1 cellular context compared by ENCODE assay signal in genomic region chr22:31970490-31971444, GRCh38.
TF ChIP-seq lines count a peak whose summit lies in the region.

No MANE protein-coding gene starts in this region.

TF ChIP-seq in GM23338, 12 proteins besides CTCF, POLR2A, EP300 and RAD21 (continued from another document):
- TF ChIP-seq ZNF462 (CRISPR knock-in tag; IDR thresholded peaks at IDR 0.05) (no peak), EZH2phosphoT487 (IDR thresholded peaks at IDR 0.05; ENCODE audit: unreplicated experiment) (no peak), EZH2 (IDR thresholded peaks at IDR 0.05; ENCODE audit: low read depth, unreplicated experiment) (no peak), JUNB (IDR thresholded peaks at IDR 0.05; ENCODE audit: unreplicated experiment) (no peak), ZNF331 (CRISPR knock-in tag; IDR thresholded peaks at IDR 0.05; ENCODE audit: low read depth) (no peak)
